9 cellular contexts compared by ENCODE assay signal in genomic region chr3:58998476-58999117, GRCh38. TPM values are rescaled to one million over a fixed set of nuclear protein-coding genes. Genes with fewer than 3 reads are reported as not detected.
DNase-seq lines count a peak whose midpoint lies in the region; ATAC-seq and TF ChIP-seq lines count a peak whose summit lies in the region.
"Had no signal": no experiment of that assay in that cellular context is flagged by ENCODE, and none has a peak within 500 bp of the region (broad histone marks: within the 10 kb centered on the region; RNA-seq: fewer than 3 reads in every experiment).

No MANE protein-coding gene starts in this region.

- ATAC-seq in GM18868 (IDR thresholded peaks at IDR 0.05; ENCODE audit: unreplicated experiment) (peak; percentile 49), foreskin keratinocyte (peak; percentile 98), GM19467 (IDR thresholded peaks at IDR 0.05; ENCODE audit: unreplicated experiment) (no peak)

- no peak for TF ChIP-seq CTCF in SK-N-SH (IDR thresholded peaks at IDR 0.05)
- TF ChIP-seq CTCF in foreskin keratinocyte (conservative IDR thresholded peaks at IDR 0.05), result no peak
- no peak for TF ChIP-seq CTCF in GM20000 (IDR thresholded peaks at IDR 0.05; ENCODE audit: extremely low read depth, missing control alignments)

- H3K27me3 ChIP-seq in SK-N-SH (ENCODE audit: insufficient read depth), result no peaks in the 10 kb centered on the region
- H3K27me3 ChIP-seq in foreskin keratinocyte, result no peaks in the 10 kb centered on the region
- H3K27me3 ChIP-seq: pancreas had no signal

- TF ChIP-seq RAD21 in SK-N-SH (IDR thresholded peaks at IDR 0.05; ENCODE audit: low read length), result no peak

- peak; percentile 43 for DNase-seq in 8988T
- peak; percentile 3 for DNase-seq in SK-N-SH
- DNase-seq in foreskin keratinocyte, result peak; percentile 99 to 100
- no peak for DNase-seq in GM20000 (ENCODE audit: low spot score)
- no peak for DNase-seq in NCI-H524 (lab: John Stamatoyannopoulos, UW)
- no peak for DNase-seq in COR-L47 (lab: John Stamatoyannopoulos, UW)
- DNase-seq: pancreas had no signal

- CTCF ChIA-PET in SK-N-SH (lab: Yijun Ruan, JAX), result interaction anchor here (1.0 to 2.9 kb wide), 4 partner anchors 174 to 576 kb away, joined by 3 to 9 read pairs (median 3); no protein-coding TSS in a partner anchor

- peak overlapping the region; percentile 43; the same call in 1 of the 2 replicates for H3K4me2 ChIP-seq in SK-N-SH

- peaks cover 3% of the 10 kb centered on the region for H3F3A ChIP-seq in SK-N-SH (replicated peaks; ENCODE audit: insufficient read depth)

- H3K9ac ChIP-seq in SK-N-SH, result peak overlapping the region; percentile 38; the same call in 1 of the 2 replicates

- 10% methylated on average over 4 of the region's 4 CpGs for WGBS in SK-N-SH (ENCODE audit: low lambda C conversion rate)

- no peaks in the 10 kb centered on the region for H3K79me2 ChIP-seq in SK-N-SH (ENCODE audit: insufficient read depth)

- TF ChIP-seq EP300 in SK-N-SH (IDR thresholded peaks at IDR 0.05; ENCODE audit: borderline replicate concordance in 1 of 2, low read depth in 1 of 2, low read length in 1 of 2), result peak in 1 of 2 experiments; percentile 87; a peak in 2 of 4 replicates

- no peak overlapping the region for H3K4me3 ChIP-seq in SK-N-SH (ENCODE audit: low read depth in 2 of 2, low read length in 1 of 2)
- H3K4me3 ChIP-seq: pancreas had no signal

- no peaks in the 10 kb centered on the region for H3K9me3 ChIP-seq in SK-N-SH
- H3K9me3 ChIP-seq: pancreas had no signal

- H3K4me1 ChIP-seq in SK-N-SH (ENCODE audit: control insufficient read depth in 1 of 2, insufficient read depth in 2 of 2, low read depth in 1 of 2, low read length in 1 of 2) (peaks cover 2 to 18% of the 10 kb centered on the region in 2 experiments; a peak in 3 of 4 replicates), foreskin keratinocyte (peaks cover 25% of the 10 kb centered on the region)
- H3K4me1 ChIP-seq: pancreas had no signal

- H3K9me2 ChIP-seq in SK-N-SH, result no peaks in the 10 kb centered on the region

- no peaks in the 10 kb centered on the region for H4K20me1 ChIP-seq in SK-N-SH (ENCODE audit: insufficient read depth)

- H3K27ac ChIP-seq in SK-N-SH (ENCODE audit: low read depth in 2 of 2, low read length in 1 of 2) (peak overlapping the region in 1 of 2 experiments; percentile 88; a peak in 3 of 4 replicates), foreskin keratinocyte (peak overlapping the region; percentile 98)
- H3K27ac ChIP-seq: pancreas had no signal

- H3K36me3 ChIP-seq in SK-N-SH (replicated peaks in 1 of 2; ENCODE audit: control insufficient read depth in 1 of 2, insufficient read depth in 2 of 2, low read length in 1 of 2), result no peaks in the 10 kb centered on the region
- H3K36me3 ChIP-seq: pancreas had no signal

- POLR2A ChIA-PET in SK-N-SH (lab: Yijun Ruan, JAX), result no interaction called here

- H2AFZ ChIP-seq in SK-N-SH (ENCODE audit: low read depth), result peak overlapping the region; percentile 29

TF ChIP-seq in SK-N-SH, 30 proteins besides CTCF, POLR2A, EP300 and RAD21:
- TF ChIP-seq POLR2AphosphoS5 (IDR thresholded peaks at IDR 0.05; ENCODE audit: low read depth, low read length) (peak; percentile 33; the same call in 1 of the 2 replicates), NFIC (IDR thresholded peaks at IDR 0.05; ENCODE audit: borderline replicate concordance) (peak; percentile 71; the same call in 1 of the 2 replicates), RCOR1 (IDR thresholded peaks at IDR 0.05; ENCODE audit: low read length) (no peak), JUND (IDR thresholded peaks at IDR 0.05) (peak; percentile 75), USF1 (IDR thresholded peaks at IDR 0.05; ENCODE audit: borderline replicate concordance, low read depth) (peak; percentile 70; the same call in 1 of the 2 replicates), FOSL2 (IDR thresholded peaks at IDR 0.05; ENCODE audit: borderline replicate concordance, low read depth) (peak; percentile 89; the same call in 1 of the 2 replicates), TCF12 (IDR thresholded peaks at IDR 0.05) (peak; percentile 89), MAX (IDR thresholded peaks at IDR 0.05; ENCODE audit: low read depth) (peak; percentile 70; the same call in 1 of the 2 replicates)
- TF ChIP-seq, protein P1, sequence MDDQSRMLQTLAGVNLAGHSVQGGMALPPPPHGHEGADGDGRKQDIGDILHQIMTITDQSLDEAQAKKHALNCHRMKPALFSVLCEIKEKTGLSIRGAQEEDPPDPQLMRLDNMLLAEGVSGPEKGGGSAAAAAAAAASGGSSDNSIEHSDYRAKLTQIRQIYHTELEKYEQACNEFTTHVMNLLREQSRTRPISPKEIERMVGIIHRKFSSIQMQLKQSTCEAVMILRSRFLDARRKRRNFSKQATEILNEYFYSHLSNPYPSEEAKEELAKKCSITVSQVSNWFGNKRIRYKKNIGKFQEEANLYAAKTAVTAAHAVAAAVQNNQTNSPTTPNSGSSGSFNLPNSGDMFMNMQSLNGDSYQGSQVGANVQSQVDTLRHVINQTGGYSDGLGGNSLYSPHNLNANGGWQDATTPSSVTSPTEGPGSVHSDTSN (IDR thresholded peaks at IDR 0.05), result peak; percentile 82
- TF ChIP-seq, protein P2, sequence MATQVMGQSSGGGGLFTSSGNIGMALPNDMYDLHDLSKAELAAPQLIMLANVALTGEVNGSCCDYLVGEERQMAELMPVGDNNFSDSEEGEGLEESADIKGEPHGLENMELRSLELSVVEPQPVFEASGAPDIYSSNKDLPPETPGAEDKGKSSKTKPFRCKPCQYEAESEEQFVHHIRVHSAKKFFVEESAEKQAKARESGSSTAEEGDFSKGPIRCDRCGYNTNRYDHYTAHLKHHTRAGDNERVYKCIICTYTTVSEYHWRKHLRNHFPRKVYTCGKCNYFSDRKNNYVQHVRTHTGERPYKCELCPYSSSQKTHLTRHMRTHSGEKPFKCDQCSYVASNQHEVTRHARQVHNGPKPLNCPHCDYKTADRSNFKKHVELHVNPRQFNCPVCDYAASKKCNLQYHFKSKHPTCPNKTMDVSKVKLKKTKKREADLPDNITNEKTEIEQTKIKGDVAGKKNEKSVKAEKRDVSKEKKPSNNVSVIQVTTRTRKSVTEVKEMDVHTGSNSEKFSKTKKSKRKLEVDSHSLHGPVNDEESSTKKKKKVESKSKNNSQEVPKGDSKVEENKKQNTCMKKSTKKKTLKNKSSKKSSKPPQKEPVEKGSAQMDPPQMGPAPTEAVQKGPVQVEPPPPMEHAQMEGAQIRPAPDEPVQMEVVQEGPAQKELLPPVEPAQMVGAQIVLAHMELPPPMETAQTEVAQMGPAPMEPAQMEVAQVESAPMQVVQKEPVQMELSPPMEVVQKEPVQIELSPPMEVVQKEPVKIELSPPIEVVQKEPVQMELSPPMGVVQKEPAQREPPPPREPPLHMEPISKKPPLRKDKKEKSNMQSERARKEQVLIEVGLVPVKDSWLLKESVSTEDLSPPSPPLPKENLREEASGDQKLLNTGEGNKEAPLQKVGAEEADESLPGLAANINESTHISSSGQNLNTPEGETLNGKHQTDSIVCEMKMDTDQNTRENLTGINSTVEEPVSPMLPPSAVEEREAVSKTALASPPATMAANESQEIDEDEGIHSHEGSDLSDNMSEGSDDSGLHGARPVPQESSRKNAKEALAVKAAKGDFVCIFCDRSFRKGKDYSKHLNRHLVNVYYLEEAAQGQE (IDR thresholded peaks at IDR 0.05; ENCODE audit: low read depth, low read length), result no peak
- TF ChIP-seq, protein P3, sequence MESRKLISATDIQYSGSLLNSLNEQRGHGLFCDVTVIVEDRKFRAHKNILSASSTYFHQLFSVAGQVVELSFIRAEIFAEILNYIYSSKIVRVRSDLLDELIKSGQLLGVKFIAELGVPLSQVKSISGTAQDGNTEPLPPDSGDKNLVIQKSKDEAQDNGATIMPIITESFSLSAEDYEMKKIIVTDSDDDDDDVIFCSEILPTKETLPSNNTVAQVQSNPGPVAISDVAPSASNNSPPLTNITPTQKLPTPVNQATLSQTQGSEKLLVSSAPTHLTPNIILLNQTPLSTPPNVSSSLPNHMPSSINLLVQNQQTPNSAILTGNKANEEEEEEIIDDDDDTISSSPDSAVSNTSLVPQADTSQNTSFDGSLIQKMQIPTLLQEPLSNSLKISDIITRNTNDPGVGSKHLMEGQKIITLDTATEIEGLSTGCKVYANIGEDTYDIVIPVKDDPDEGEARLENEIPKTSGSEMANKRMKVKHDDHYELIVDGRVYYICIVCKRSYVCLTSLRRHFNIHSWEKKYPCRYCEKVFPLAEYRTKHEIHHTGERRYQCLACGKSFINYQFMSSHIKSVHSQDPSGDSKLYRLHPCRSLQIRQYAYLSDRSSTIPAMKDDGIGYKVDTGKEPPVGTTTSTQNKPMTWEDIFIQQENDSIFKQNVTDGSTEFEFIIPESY (IDR thresholded peaks at IDR 0.05; ENCODE audit: borderline replicate concordance, low read depth), result no peak

RNA-seq across cellular contexts. Expression of gene CFAP20DC, which starts 51.2 kb away (rescaled TPM):
- polyA plus RNA-seq in SK-N-SH (2012; rRNA removed) (1.8 and 1.9 TPM in 2 replicates), foreskin keratinocyte (3.2 and 3.3 TPM in 2 replicates)
- polyA plus RNA-seq in SK-N-SH (2012; cell fraction: cytosol; rRNA removed), result 2.2 and 2.4 TPM in 2 replicates
- polyA plus RNA-seq in SK-N-SH (2012; cell fraction: nucleus; rRNA removed), result 1.6 and 2.3 TPM in 2 replicates
- 5.6 and 8.5 TPM in 2 replicates for total RNA-seq in foreskin keratinocyte

Comparison
In these comparisons a context has a peak if more than half of its experiments do, and no peak if none do; other contexts are left out.
1. DNase-seq: peak in 8988T (single experiment), SK-N-SH (single experiment) and foreskin keratinocyte (2 of 2); none in GM20000 (single experiment), NCI-H524 (0 of 2) and COR-L47 (single experiment).